Comparison of ENCODE assay signal across 9 cellular contexts in genomic region chr20:38127011-38127621, GRCh38. TPM values are rescaled to one million over a fixed set of nuclear protein-coding genes. Genes with fewer than 3 reads are reported as not detected.
DNase-seq lines count a peak whose midpoint lies in the region; ATAC-seq and TF ChIP-seq lines count a peak whose summit lies in the region.
"Had no signal": no experiment of that assay in that cellular context is flagged by ENCODE, and none has a peak within 500 bp of the region (broad histone marks: within the 10 kb centered on the region; RNA-seq: fewer than 3 reads in every experiment).

No MANE protein-coding gene starts in this region.

- ATAC-seq in HG03097 (IDR thresholded peaks at IDR 0.05; ENCODE audit: low FRiP score, unreplicated experiment) (no peak), HG02970 (IDR thresholded peaks at IDR 0.05; ENCODE audit: low FRiP score, unreplicated experiment) (no peak)
- ATAC-seq in natural killer cell treated with Interleukin-12 subunit alpha and Interleukin-12 subunit beta and Interleukin-15 and Interleukin-18, amount 100 ng/mL, for 72 hours, result no peak

- H3K27me3 ChIP-seq in rectal smooth muscle tissue (ENCODE audit: control insufficient read depth, insufficient read depth, low read length), result no peaks in the 10 kb centered on the region

- no peaks in the 10 kb centered on the region for H3K36me3 Mint-ChIP-seq in natural killer cell treated with Interleukin-12 subunit alpha and Interleukin-12 subunit beta and Interleukin-15 and Interleukin-18, amount 100 ng/mL, for 72 hours

- TF ChIP-seq CTCF in foreskin fibroblast (IDR thresholded peaks at IDR 0.05; ENCODE audit: low read depth, low read length) (no peak), GM13976 (IDR thresholded peaks at IDR 0.05; ENCODE audit: borderline replicate concordance, control extremely low read depth, extremely low read depth, insufficient read depth, missing control alignments) (no peak)

- H3K9me3 Mint-ChIP-seq in natural killer cell treated with Interleukin-12 subunit alpha and Interleukin-12 subunit beta and Interleukin-15 and Interleukin-18, amount 100 ng/mL, for 72 hours, result no peaks in the 10 kb centered on the region

- no peaks in the 10 kb centered on the region for H3K27me3 Mint-ChIP-seq in natural killer cell treated with Interleukin-12 subunit alpha and Interleukin-12 subunit beta and Interleukin-15 and Interleukin-18, amount 100 ng/mL, for 72 hours

- peaks cover 4% of the 10 kb centered on the region for H3K4me1 ChIP-seq in rectal smooth muscle tissue (ENCODE audit: control insufficient read depth, insufficient read depth, low read length)

- in situ Hi-C loops in GM13976 (cut with MboI; ENCODE audit: low sequenced_read_pairs, unreplicated experiment), result no loop called here

- peak overlapping the region; percentile 47 for H3K27ac ChIP-seq in rectal smooth muscle tissue (ENCODE audit: low read depth, low read length)

- peaks cover 2 to 6% of the 10 kb centered on the region in 2 donors for H3K4me1 Mint-ChIP-seq in natural killer cell treated with Interleukin-12 subunit alpha and Interleukin-12 subunit beta and Interleukin-15 and Interleukin-18, amount 100 ng/mL, for 72 hours (ENCODE audit: low read depth in 2 of 2)

- peak; percentile 88 for DNase-seq in EL
- peak; percentile 25 for DNase-seq in SHP77 treated with DMSO at 0.1 percent for 48 hours (lab: John Stamatoyannopoulos, UW)
- peak; percentile 78 to 86 for DNase-seq in foreskin fibroblast
- no peak for DNase-seq in GM13976 (ENCODE audit: low spot score)
- DNase-seq in natural killer cell treated with Interleukin-12 subunit alpha and Interleukin-12 subunit beta and Interleukin-15 and Interleukin-18, amount 100 ng/mL, for 72 hours (ENCODE audit: low spot score), result no peak
- DNase-seq: effector memory CD4-positive, alpha-beta T cell had no signal

- no peaks in the 10 kb centered on the region for H3K36me3 ChIP-seq in rectal smooth muscle tissue (ENCODE audit: control insufficient read depth, insufficient read depth, low read length)

- H3K27ac Mint-ChIP-seq in natural killer cell treated with Interleukin-12 subunit alpha and Interleukin-12 subunit beta and Interleukin-15 and Interleukin-18, amount 100 ng/mL, for 72 hours, result no peak overlapping the region

- no peak overlapping the region for H3K4me3 Mint-ChIP-seq in natural killer cell treated with Interleukin-12 subunit alpha and Interleukin-12 subunit beta and Interleukin-15 and Interleukin-18, amount 100 ng/mL, for 72 hours

- no peak overlapping the region for H3K9ac ChIP-seq in rectal smooth muscle tissue (ENCODE audit: low read length)

- H3K4me3 ChIP-seq in foreskin fibroblast (ENCODE audit: low read depth in 1 of 2, low read length in 2 of 2) (no peak overlapping the region), rectal smooth muscle tissue (ENCODE audit: low read length) (no peak overlapping the region)

RNA-seq across cellular contexts. Expression of gene TGM2, which starts 38.0 kb away (rescaled TPM):
- total RNA-seq in natural killer cell treated with Interleukin-12 subunit alpha and Interleukin-12 subunit beta and Interleukin-15 and Interleukin-18, amount 100 ng/mL, for 72 hours, result 1 to 10 TPM in 1 of 2 donors, under 1 TPM in 1; 0.81 to 2.4 TPM

Comparison
In these comparisons a context has a peak if more than half of its experiments do, and no peak if none do; other contexts are left out.
1. DNase-seq: peak in EL (single experiment), SHP77 treated with DMSO at 0.1 percent for 48 hours (single experiment) and foreskin fibroblast (2 of 2); none in GM13976 (single experiment) and natural killer cell treated with Interleukin-12 subunit alpha and Interleukin-12 subunit beta and Interleukin-15 and Interleukin-18, amount 100 ng/mL, for 72 hours (single experiment).